ENCODE assay signal across 15 cellular contexts in the genomic region with DNA sequence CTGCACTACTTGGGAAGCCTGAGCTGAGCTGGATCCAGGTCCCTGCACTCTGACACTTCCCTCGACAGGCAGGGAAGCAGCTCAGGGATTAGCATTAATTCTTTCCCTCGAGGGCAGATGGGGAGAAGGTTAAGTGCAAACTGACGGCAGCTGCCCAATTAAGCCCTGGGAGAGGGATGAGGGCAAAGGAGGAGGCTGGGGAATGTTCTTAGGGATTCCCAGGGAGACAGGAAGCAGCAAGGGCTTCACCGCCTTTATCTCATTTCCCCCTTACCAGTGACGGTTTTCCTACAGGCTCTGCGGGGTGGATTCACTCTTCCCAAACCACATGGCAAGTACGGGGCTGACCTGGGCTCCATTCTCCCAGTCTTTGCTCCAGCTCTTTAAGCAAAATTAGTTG.
DNase-seq lines count a peak whose midpoint lies in the region; ATAC-seq and TF ChIP-seq lines count a peak whose summit lies in the region.
"Had no signal": no experiment of that assay in that cellular context is flagged by ENCODE, and none has a peak within 500 bp of the region (broad histone marks: within the 10 kb centered on the region; RNA-seq: fewer than 3 reads in every experiment).

No MANE protein-coding gene starts in this region.

- 40 to 51% methylated on average over 7 of the region's 7 CpGs for WGBS in heart right ventricle, 2 donors

- H3K27ac ChIP-seq in heart right ventricle (peak overlapping the region in 2 of 10 donors; percentile 26 to 29), upper lobe of right lung (no peak overlapping the region)
- H3K27ac ChIP-seq: epithelial cell of prostate had no signal

- H3K27me3 ChIP-seq in heart right ventricle (no peaks in the 10 kb centered on the region), upper lobe of right lung (no peaks in the 10 kb centered on the region)

- H3K36me3 ChIP-seq in heart right ventricle: no peaks in the 10 kb centered on the region
- no peaks in the 10 kb centered on the region for H3K36me3 ChIP-seq in upper lobe of right lung

- intact Hi-C loops in heart right ventricle (cut with DNase I): loop anchor here in 1 of 10 donors (10.0 kb wide), 1 partner anchor 141 kb away; a partner anchor contains a TSS
- intact Hi-C loops in cardiac septum (cut with DNase I): no loop called here
- intact Hi-C loops in upper lobe of right lung (cut with DNase I): no loop called here

- H3K9me3 ChIP-seq in heart right ventricle (no peaks in the 10 kb centered on the region), upper lobe of right lung (no peaks in the 10 kb centered on the region)

- peak in 1 of 2 donors; percentile 32 for DNase-seq in heart right ventricle
- DNase-seq in cardiac septum (ENCODE audit: low spot score): no peak
- DNase-seq in SK-N-DZ (ENCODE audit: low spot score): peak; percentile 65
- peak; percentile 65 for DNase-seq in iPS-NIHi7 (ENCODE audit: extremely low spot score)
- no peak for DNase-seq in upper lobe of right lung
- no peak for DNase-seq in nucleus accumbens (lab: John Stamatoyannopoulos, UW)
- DNase-seq in MV-4-11 (lab: John Stamatoyannopoulos, UW): no peak
- DNase-seq: ACHN; activated CD4-positive, alpha-beta T cell treated with anti-CD3 and anti-CD28 coated beads for 36 hours; activated T-cell treated with anti-CD3 and anti-CD28 coated beads for 4 hours; left colon; MM.1S; stimulated activated CD4-positive, alpha-beta T cell treated with anti-CD3 and anti-CD28 coated beads, Interleukin-12 subunit alpha, Interleukin-12 subunit beta, amount 100 ng/mL, for 4 hours had no signal

- H3K4me1 ChIP-seq in heart right ventricle: peaks cover 2 to 19% (median 17%) of the 10 kb centered on the region in 9 donors
- peaks cover 2% of the 10 kb centered on the region for H3K4me1 ChIP-seq in upper lobe of right lung

- H3K4me3 ChIP-seq in heart right ventricle (no peak overlapping the region), upper lobe of right lung (no peak overlapping the region)

- TF ChIP-seq CTCF in heart right ventricle (IDR thresholded peaks at IDR 0.05): no peak
- TF ChIP-seq CTCF in upper lobe of right lung (IDR thresholded peaks at IDR 0.05): no peak

- ATAC-seq in heart right ventricle: peak in 6 of 8 donors; percentile 50 to 86 (median 70)
- peak; percentile 34 for ATAC-seq in upper lobe of right lung
- no peak for ATAC-seq in GM18519 (IDR thresholded peaks at IDR 0.05; ENCODE audit: low FRiP score, unreplicated experiment)
- ATAC-seq: activated CD4-positive, alpha-beta T cell treated with anti-CD3 and anti-CD28 coated beads for 36 hours; left colon had no signal

Comparison
In these comparisons a context has a peak if more than half of its experiments do, and no peak if none do; other contexts are left out.
1. DNase-seq: peak in SK-N-DZ (single experiment) and iPS-NIHi7 (single experiment); none in cardiac septum (single experiment), upper lobe of right lung (single experiment), nucleus accumbens (0 of 56) and MV-4-11 (single experiment).